In the genomic region with DNA sequence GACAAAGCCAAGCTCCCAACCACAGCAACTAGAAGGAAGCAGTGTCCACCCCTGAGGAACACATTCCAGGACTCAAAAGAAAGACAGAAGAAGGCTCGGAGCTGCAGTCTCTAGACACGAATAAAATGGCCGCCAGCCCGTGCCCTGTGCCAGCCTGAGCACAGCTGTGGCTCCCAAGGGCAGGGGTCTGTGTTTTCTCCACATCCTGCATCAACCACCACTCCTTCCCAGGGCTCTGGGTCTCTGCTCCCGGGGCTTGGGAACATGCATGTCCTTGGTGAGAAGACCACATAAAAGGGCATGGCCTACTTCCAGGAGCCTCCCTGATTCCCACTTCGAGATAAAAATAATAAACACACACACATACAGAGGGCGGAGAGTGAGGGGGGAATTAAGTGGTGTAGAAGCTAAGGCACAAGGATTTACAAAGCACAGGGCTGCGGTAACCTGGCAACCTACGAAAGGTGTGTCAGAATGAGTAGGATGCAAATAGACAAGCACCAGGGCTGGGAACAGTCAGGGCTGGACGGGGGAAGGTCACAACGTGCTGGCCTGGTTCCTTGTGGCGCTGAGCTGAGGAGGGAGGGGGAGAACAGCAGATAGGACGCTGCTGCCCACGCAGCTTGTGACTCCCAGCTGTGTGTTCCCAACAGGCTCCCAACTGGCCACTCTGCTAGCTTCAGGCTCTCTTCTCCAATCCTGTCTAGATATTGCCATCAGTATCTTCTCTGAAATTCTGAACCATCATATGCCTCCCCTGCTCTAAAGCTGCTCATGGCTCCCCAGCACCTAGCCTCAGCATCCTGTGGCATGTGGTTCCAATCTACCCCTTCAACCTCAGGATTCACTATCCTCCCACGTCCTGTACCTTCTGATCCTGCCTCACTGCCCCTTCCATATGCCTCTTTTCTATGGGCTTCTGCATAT, we compare ENCODE assay signal across 11 cellular contexts.
DNase-seq lines count a peak whose midpoint lies in the region; ATAC-seq and TF ChIP-seq lines count a peak whose summit lies in the region.
"Had no signal": no experiment of that assay in that cellular context is flagged by ENCODE, and none has a peak within 500 bp of the region (broad histone marks: within the 10 kb centered on the region; RNA-seq: fewer than 3 reads in every experiment).

No MANE protein-coding gene starts in this region.

- no peak for TF ChIP-seq CTCF in tibial artery (IDR thresholded peaks at IDR 0.05)

- DNase-seq in NCI-H2227 (lab: John Stamatoyannopoulos, UW; ENCODE audit: unreplicated experiment) (peak; percentile 47), NCI-H2227 treated with DMSO at 0.1 percent for 48 hours (lab: John Stamatoyannopoulos, UW) (no peak), epithelial cell of prostate (ENCODE audit: low read depth, low spot score) (no peak), tibial artery (peak; percentile 60 to 71), COLO668 (lab: John Stamatoyannopoulos, UW; ENCODE audit: unreplicated experiment) (no peak)
- DNase-seq: Karpas-422 had no signal

- H3K27me3 ChIP-seq in muscle layer of colon (ENCODE audit: control insufficient read depth in 1 of 2, insufficient read depth in 2 of 2, low read length in 2 of 2) (no peaks in the 10 kb centered on the region), tibial artery (no peaks in the 10 kb centered on the region)
- H3K27me3 ChIP-seq: Peyer's patch had no signal

- intact Hi-C loops in tibial artery (cut with DNase I; ENCODE audit: low total_unique reads) = no loop called here

- H3K36me3 ChIP-seq in muscle layer of colon (ENCODE audit: insufficient read depth, low read length) (no peaks in the 10 kb centered on the region), tibial artery (no peaks in the 10 kb centered on the region)
- H3K36me3 ChIP-seq: Peyer's patch had no signal

- ATAC-seq in GM18867 (IDR thresholded peaks at IDR 0.05; ENCODE audit: unreplicated experiment) = no peak
- no peak for ATAC-seq in GM21367 (IDR thresholded peaks at IDR 0.05; ENCODE audit: unreplicated experiment)
- ATAC-seq: A549 had no signal

- H3K4me3 ChIP-seq in muscle layer of colon (ENCODE audit: low read depth in 1 of 2, low read length in 2 of 2) (peak overlapping the region in 1 of 2 donors; percentile 13), tibial artery (no peak overlapping the region)
- H3K4me3 ChIP-seq: A549, Peyer's patch had no signal

- H3K27ac ChIP-seq in epithelial cell of prostate = peak overlapping the region; percentile 2
- peak overlapping the region; percentile 37 for H3K27ac ChIP-seq in muscle layer of colon (ENCODE audit: low read depth, low read length)
- H3K27ac ChIP-seq in tibial artery = peak overlapping the region; percentile 52 to 74
- H3K27ac ChIP-seq: A549 had no signal

- H3K9me3 ChIP-seq in muscle layer of colon (ENCODE audit: low read length) (no peaks in the 10 kb centered on the region), tibial artery (no peaks in the 10 kb centered on the region)
- H3K9me3 ChIP-seq: A549, Peyer's patch had no signal

- H3K4me1 ChIP-seq in muscle layer of colon (ENCODE audit: insufficient read depth, low read length) = peaks cover 68% of the 10 kb centered on the region
- H3K4me1 ChIP-seq in tibial artery = peaks cover 0 to 67% (median 44%) of the 10 kb centered on the region in 4 donors
- H3K4me1 ChIP-seq: A549 had no signal

- peak overlapping the region; percentile 3 for H3K9ac ChIP-seq in muscle layer of colon (ENCODE audit: low read length)

Comparison
In these comparisons a context has a peak if more than half of its experiments do, and no peak if none do; other contexts are left out.
1. DNase-seq: peak in NCI-H2227 (single experiment) and tibial artery (2 of 2); none in NCI-H2227 treated with DMSO at 0.1 percent for 48 hours (single experiment), epithelial cell of prostate (single experiment) and COLO668 (single experiment).
2. H3K27ac ChIP-seq: peak in every context shown above with its lines; median percentile 63 in tibial artery; 37 in muscle layer of colon; 2 in epithelial cell of prostate.